In genomic region chr21:43934716-43935705, GRCh38 we compare ENCODE assay signal across 2 cellular contexts.
TF ChIP-seq lines count a peak whose summit lies in the region.

No MANE protein-coding gene starts in this region.

TF ChIP-seq in H1, 55 proteins besides CTCF, POLR2A, EP300 and RAD21:
- TF ChIP-seq CEBPB (IDR thresholded peaks at IDR 0.05; ENCODE audit: low read depth, low read length) (no peak), CBX5 (IDR thresholded peaks at IDR 0.05; ENCODE audit: low read depth, low read length) (no peak), RFX5 (IDR thresholded peaks at IDR 0.05; ENCODE audit: borderline replicate concordance, low read depth, low read length) (no peak), KDM1A (IDR thresholded peaks at IDR 0.05; ENCODE audit: borderline replicate concordance, low read length) (no peak), KDM4A (IDR thresholded peaks at IDR 0.05; ENCODE audit: low read depth, low read length, severe bottlenecking) (no peak), SP4 (IDR thresholded peaks at IDR 0.05; ENCODE audit: low read length) (no peak), SP2 (IDR thresholded peaks at IDR 0.05; ENCODE audit: low read length) (no peak)

TF ChIP-seq in HEK293T, 16 proteins besides CTCF, POLR2A, EP300 and RAD21:
- TF ChIP-seq HDGF (IDR thresholded peaks at IDR 0.05; ENCODE audit: borderline replicate concordance) (no peak), FOXM1 (IDR thresholded peaks at IDR 0.05; ENCODE audit: borderline replicate concordance) (no peak), CTBP1 (IDR thresholded peaks at IDR 0.05; ENCODE audit: borderline replicate concordance) (no peak), SUZ12 (IDR thresholded peaks at IDR 0.05) (no peak), BHLHE40 (IDR thresholded peaks at IDR 0.05; ENCODE audit: borderline replicate concordance) (no peak), PKNOX1 (IDR thresholded peaks at IDR 0.05) (no peak), ZNF384 (IDR thresholded peaks at IDR 0.05) (no peak), ARNT (IDR thresholded peaks at IDR 0.05) (no peak), SP1 (IDR thresholded peaks at IDR 0.05) (no peak), L3MBTL2 (conservative IDR thresholded peaks at IDR 0.05) (no peak), TARDBP (IDR thresholded peaks at IDR 0.05) (no peak), ELF4 (IDR thresholded peaks at IDR 0.05) (no peak), FOXK2 (IDR thresholded peaks at IDR 0.05) (no peak), NFRKB (IDR thresholded peaks at IDR 0.05) (no peak), LEF1 (IDR thresholded peaks at IDR 0.05; ENCODE audit: borderline replicate concordance) (no peak), FOXA1 (IDR thresholded peaks at IDR 0.05) (no peak)
